1 cellular context compared by ENCODE assay signal in genomic region chr17:68719431-68719830, GRCh38.
TF ChIP-seq lines count a peak whose summit lies in the region.

No MANE protein-coding gene starts in this region.

TF ChIP-seq in A549, 52 proteins besides CTCF, POLR2A, EP300 and RAD21 (continued from another document):
- TF ChIP-seq, protein P1, sequence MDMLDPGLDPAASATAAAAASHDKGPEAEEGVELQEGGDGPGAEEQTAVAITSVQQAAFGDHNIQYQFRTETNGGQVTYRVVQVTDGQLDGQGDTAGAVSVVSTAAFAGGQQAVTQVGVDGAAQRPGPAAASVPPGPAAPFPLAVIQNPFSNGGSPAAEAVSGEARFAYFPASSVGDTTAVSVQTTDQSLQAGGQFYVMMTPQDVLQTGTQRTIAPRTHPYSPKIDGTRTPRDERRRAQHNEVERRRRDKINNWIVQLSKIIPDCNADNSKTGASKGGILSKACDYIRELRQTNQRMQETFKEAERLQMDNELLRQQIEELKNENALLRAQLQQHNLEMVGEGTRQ (IDR thresholded peaks at IDR 0.05), result no peak
- no peak for TF ChIP-seq HOXA7 (CRISPR knock-in tag; IDR thresholded peaks at IDR 0.05)
- TF ChIP-seq CHD2 (IDR thresholded peaks at IDR 0.05; ENCODE audit: low read length, partially characterized antibody), result no peak
- no peak for TF ChIP-seq NPAS2 (CRISPR knock-in tag; IDR thresholded peaks at IDR 0.05; ENCODE audit: borderline replicate concordance)
- no peak for TF ChIP-seq CBX8 (IDR thresholded peaks at IDR 0.05)
- TF ChIP-seq TP53 (CRISPR knock-in tag; IDR thresholded peaks at IDR 0.05), result no peak
- TF ChIP-seq CHD4 (IDR thresholded peaks at IDR 0.05; ENCODE audit: borderline replicate concordance), result no peak
- no peak for TF ChIP-seq ZNF302 (CRISPR knock-in tag; IDR thresholded peaks at IDR 0.05)
- no peak for TF ChIP-seq MAZ (IDR thresholded peaks at IDR 0.05; ENCODE audit: borderline replicate concordance, low read depth, low read length)
